In the genomic region with DNA sequence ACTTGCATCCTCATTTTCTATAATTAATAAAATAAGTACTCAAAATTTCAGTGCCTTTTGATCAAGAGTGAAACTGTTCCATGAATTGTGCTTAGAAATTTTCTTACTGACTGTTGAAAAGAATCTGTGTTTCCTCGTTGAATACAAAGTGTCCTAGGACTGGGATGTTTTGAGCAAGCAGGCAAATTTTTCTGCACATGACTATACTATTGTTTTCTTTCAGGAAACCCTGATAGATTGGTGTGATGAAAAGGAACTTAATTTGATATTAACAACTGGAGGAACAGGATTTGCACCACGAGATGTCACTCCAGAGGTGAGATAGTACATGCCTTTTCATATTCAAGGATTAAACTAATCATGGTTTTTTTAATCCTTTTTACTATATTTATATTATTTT, we compare ENCODE assay signal across 24 cellular contexts.
"Had no signal": no experiment of that assay in that cellular context is flagged by ENCODE, and none has a peak within 500 bp of the region (broad histone marks: within the 10 kb centered on the region; RNA-seq: fewer than 3 reads in every experiment).

No MANE protein-coding gene starts in this region.

- H3K9me3 ChIP-seq: breast epithelium, colonic mucosa, mucosa of descending colon, pancreas, transverse colon had no signal

- H3K4me1 ChIP-seq: breast epithelium, colonic mucosa, transverse colon had no signal

- H3K27ac Mint-ChIP-seq: activated CD4-positive, alpha-beta memory T cell treated with anti-CD3 and anti-CD28 coated beads for 36 hours; activated naive CD4-positive, alpha-beta T cell treated with anti-CD3 and anti-CD28 coated beads for 36 hours; activated naive CD8-positive, alpha-beta T cell treated with anti-CD3 and anti-CD28 coated beads, Interleukin-2, amount 10 ng/mL, durations not matched to agents 7 days and 5 days; endodermal cell; nephron progenitor cell; T-helper 17 cell had no signal

- H3K4me1 Mint-ChIP-seq: activated naive CD8-positive, alpha-beta T cell treated with anti-CD3 and anti-CD28 coated beads, Interleukin-2, amount 10 ng/mL, durations not matched to agents 7 days and 5 days; endodermal cell; nephron progenitor cell; T-helper 17 cell had no signal

- H3K27me3 ChIP-seq: breast epithelium, colonic mucosa, pancreas, transverse colon had no signal

- H3K9me3 Mint-ChIP-seq: activated CD4-positive, alpha-beta memory T cell treated with anti-CD3 and anti-CD28 coated beads for 36 hours; activated naive CD4-positive, alpha-beta T cell treated with anti-CD3 and anti-CD28 coated beads for 36 hours; activated naive CD8-positive, alpha-beta T cell treated with anti-CD3 and anti-CD28 coated beads, Interleukin-2, amount 10 ng/mL, durations not matched to agents 7 days and 5 days; endodermal cell; nephron progenitor cell had no signal

- H3K36me3 ChIP-seq: breast epithelium, colonic mucosa, pancreas, transverse colon had no signal

- FAIRE-seq: islet of Langerhans, pancreas, small intestine, urothelium cell line had no signal

- ATAC-seq: mucosa of descending colon; pancreas; sciatic nerve; stimulated activated naive CD8-positive, alpha-beta T cell treated with anti-CD3 and anti-CD28 coated beads, Interleukin-15, Interleukin-2, amounts not matched to agents 100 U/mL and 50 U/mL, for 24 hours; T-helper 17 cell had no signal

- DNase-seq: activated CD4-positive, alpha-beta memory T cell treated with anti-CD3 and anti-CD28 coated beads for 36 hours; activated CD4-positive, alpha-beta T cell treated with anti-CD3 and anti-CD28 coated beads for 48 hours; activated effector memory CD4-positive, alpha-beta T cell treated with Interleukin-2 at 50 U/mL for 16 hours; activated naive CD4-positive, alpha-beta T cell treated with anti-CD3 and anti-CD28 coated beads for 36 hours; activated naive CD8-positive, alpha-beta T cell treated with anti-CD3 and anti-CD28 coated beads, Interleukin-2, amount 10 ng/mL, durations not matched to agents 7 days and 5 days; activated T-cell treated with anti-CD3 and anti-CD28 coated beads, Interleukin-2, amount 50 U/mL, for 48 hours; amniotic stem cell; colonic mucosa; endodermal cell; foreskin fibroblast; mesenchymal stem cell; mucosa of descending colon; nephron progenitor cell; pancreas; small intestine; stimulated activated CD4-positive, alpha-beta T cell treated with anti-CD3 and anti-CD28 coated beads, Interleukin-2, amount 100 ng/mL, for 48 hours; stimulated activated naive CD8-positive, alpha-beta T cell treated with anti-CD3 and anti-CD28 coated beads, Interleukin-15, Interleukin-2, amounts not matched to agents 100 U/mL and 50 U/mL, for 24 hours; substantia nigra; T-helper 17 cell; transverse colon had no signal

- H3K27me3 Mint-ChIP-seq: activated CD4-positive, alpha-beta memory T cell treated with anti-CD3 and anti-CD28 coated beads for 36 hours; activated naive CD8-positive, alpha-beta T cell treated with anti-CD3 and anti-CD28 coated beads, Interleukin-2, amount 10 ng/mL, durations not matched to agents 7 days and 5 days; T-helper 17 cell had no signal

- H3K27ac ChIP-seq: breast epithelium, colonic mucosa, pancreas, transverse colon had no signal

- H3K4me3 ChIP-seq: breast epithelium, colonic mucosa, mucosa of descending colon, pancreas, transverse colon had no signal

- H3K4me3 Mint-ChIP-seq: activated CD4-positive, alpha-beta memory T cell treated with anti-CD3 and anti-CD28 coated beads for 36 hours; activated naive CD4-positive, alpha-beta T cell treated with anti-CD3 and anti-CD28 coated beads for 36 hours; activated naive CD8-positive, alpha-beta T cell treated with anti-CD3 and anti-CD28 coated beads, Interleukin-2, amount 10 ng/mL, durations not matched to agents 7 days and 5 days; endodermal cell; nephron progenitor cell; T-helper 17 cell had no signal
